ENCODE assay signal across 1 cellular context in the genomic region with DNA sequence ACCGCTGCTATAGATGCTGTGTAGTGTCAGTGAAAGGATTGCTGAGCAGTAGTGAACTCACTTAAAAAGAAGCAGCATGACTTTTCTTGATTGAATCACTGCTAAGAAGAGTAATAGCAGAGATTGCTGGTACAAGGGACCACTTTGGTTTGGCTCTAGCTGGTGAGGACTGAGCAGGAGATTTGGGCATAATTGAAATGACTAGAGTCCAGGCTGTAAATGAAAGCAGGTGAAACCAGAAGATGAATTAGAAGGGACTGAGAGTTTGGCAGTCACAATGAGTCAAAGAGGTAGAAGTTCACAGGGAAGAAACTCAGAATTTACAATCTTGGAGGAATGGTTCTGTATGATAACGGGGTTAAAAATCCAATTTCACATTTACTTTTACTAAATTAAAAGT.
TF ChIP-seq lines count a peak whose summit lies in the region.

No MANE protein-coding gene starts in this region.

TF ChIP-seq in IMR-90, 13 proteins besides CTCF, POLR2A, EP300 and RAD21:
- TF ChIP-seq NFE2L2 (IDR thresholded peaks at IDR 0.05; ENCODE audit: low read depth, low read length) (no peak), CHD1 (IDR thresholded peaks at IDR 0.05; ENCODE audit: low read depth, low read length) (no peak), RCOR1 (IDR thresholded peaks at IDR 0.05; ENCODE audit: insufficient replicate concordance, low read length) (no peak), CEBPB (IDR thresholded peaks at IDR 0.05; ENCODE audit: low read depth, low read length) (no peak), MAZ (IDR thresholded peaks at IDR 0.05; ENCODE audit: borderline replicate concordance, low read depth, low read length) (no peak), FOS (IDR thresholded peaks at IDR 0.05; ENCODE audit: low read depth, low read length) (no peak), RFX5 (IDR thresholded peaks at IDR 0.05; ENCODE audit: low read depth, low read length) (no peak), MXI1 (IDR thresholded peaks at IDR 0.05; ENCODE audit: borderline replicate concordance, low read depth, low read length) (no peak), MAFK (IDR thresholded peaks at IDR 0.05; ENCODE audit: low read depth, low read length) (no peak), SMC3 (IDR thresholded peaks at IDR 0.05; ENCODE audit: low read depth, low read length) (no peak), BHLHE40 (IDR thresholded peaks at IDR 0.05; ENCODE audit: low read depth, low read length) (no peak)
- TF ChIP-seq, protein P1, sequence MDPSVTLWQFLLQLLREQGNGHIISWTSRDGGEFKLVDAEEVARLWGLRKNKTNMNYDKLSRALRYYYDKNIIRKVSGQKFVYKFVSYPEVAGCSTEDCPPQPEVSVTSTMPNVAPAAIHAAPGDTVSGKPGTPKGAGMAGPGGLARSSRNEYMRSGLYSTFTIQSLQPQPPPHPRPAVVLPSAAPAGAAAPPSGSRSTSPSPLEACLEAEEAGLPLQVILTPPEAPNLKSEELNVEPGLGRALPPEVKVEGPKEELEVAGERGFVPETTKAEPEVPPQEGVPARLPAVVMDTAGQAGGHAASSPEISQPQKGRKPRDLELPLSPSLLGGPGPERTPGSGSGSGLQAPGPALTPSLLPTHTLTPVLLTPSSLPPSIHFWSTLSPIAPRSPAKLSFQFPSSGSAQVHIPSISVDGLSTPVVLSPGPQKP (IDR thresholded peaks at IDR 0.05; ENCODE audit: borderline replicate concordance, low read depth, low read length), result no peak
- TF ChIP-seq, protein P2, sequence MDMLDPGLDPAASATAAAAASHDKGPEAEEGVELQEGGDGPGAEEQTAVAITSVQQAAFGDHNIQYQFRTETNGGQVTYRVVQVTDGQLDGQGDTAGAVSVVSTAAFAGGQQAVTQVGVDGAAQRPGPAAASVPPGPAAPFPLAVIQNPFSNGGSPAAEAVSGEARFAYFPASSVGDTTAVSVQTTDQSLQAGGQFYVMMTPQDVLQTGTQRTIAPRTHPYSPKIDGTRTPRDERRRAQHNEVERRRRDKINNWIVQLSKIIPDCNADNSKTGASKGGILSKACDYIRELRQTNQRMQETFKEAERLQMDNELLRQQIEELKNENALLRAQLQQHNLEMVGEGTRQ (IDR thresholded peaks at IDR 0.05; ENCODE audit: low read depth, low read length), result no peak
